Comparison of ENCODE assay signal across 25 cellular contexts in the genomic region with DNA sequence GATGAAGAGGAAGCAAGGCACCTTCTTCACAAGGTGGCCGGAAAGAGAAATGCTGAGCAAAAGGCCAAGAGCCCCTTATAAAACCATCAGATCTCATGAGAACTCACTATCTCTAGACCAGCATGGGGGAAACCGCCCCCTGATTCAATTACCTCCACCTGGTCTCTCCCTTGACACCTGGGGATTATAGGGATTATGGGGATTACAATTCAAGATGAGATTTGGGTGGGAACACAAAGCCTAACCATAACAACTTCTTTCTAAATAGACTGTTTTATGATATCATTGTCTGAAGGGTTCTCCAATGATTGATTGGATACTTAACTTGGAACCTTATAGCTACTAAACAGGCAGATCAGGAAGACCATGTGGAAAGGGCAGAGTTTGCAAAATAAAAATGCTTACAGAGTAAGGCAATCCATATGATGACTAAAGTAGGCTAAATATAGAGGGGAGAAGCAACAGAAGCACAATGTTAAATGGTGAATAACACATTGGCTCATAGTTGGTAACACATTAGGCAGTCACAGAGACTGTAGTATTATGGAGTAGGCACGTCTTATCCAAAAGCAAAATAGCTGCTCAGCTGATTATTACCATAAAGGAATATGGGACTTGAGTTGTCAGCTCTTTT.
DNase-seq lines count a peak whose midpoint lies in the region; ATAC-seq and TF ChIP-seq lines count a peak whose summit lies in the region.
"Had no signal": no experiment of that assay in that cellular context is flagged by ENCODE, and none has a peak within 500 bp of the region (broad histone marks: within the 10 kb centered on the region; RNA-seq: fewer than 3 reads in every experiment).

No MANE protein-coding gene starts in this region.

- no peaks in the 10 kb centered on the region for H3K4me1 Mint-ChIP-seq in activated CD4-positive, alpha-beta T cell treated with anti-CD3 and anti-CD28 coated beads for 36 hours
- H3K4me1 Mint-ChIP-seq: stimulated activated naive CD8-positive, alpha-beta T cell treated with anti-CD3 and anti-CD28 coated beads, Interleukin-15, amount 100 ng/mL, for 72 hours; T-helper 17 cell had no signal

- POLR2A ChIA-PET in HEK293T (lab: Yijun Ruan, JAX) = no interaction called here
- POLR2A ChIA-PET in activated CD4-positive, alpha-beta T cell treated with anti-CD3 and anti-CD28 coated beads for 36 hours (lab: Charles Lee) = no interaction called here

- intact Hi-C loops in activated CD4-positive, alpha-beta T cell treated with anti-CD3 and anti-CD28 coated beads for 36 hours (cut with DNase I, micrococcal nuclease) = no loop called here

- H3K36me3 ChIP-seq in fibroblast of lung (ENCODE audit: control insufficient read depth, insufficient read depth, low read length) = no peaks in the 10 kb centered on the region
- H3K36me3 ChIP-seq: adrenal gland, HAP-1, tibial nerve had no signal

- no peak for TF ChIP-seq CTCF in fibroblast of lung (conservative IDR thresholded peaks at IDR 0.05 in 1 of 2, IDR thresholded peaks at IDR 0.05 in 1 of 2; ENCODE audit: low read depth in 1 of 2, low read length in 2 of 2)

- CTCF ChIA-PET in HEK293T (lab: Yijun Ruan, JAX) = no interaction called here
- CTCF ChIA-PET in activated CD4-positive, alpha-beta T cell treated with anti-CD3 and anti-CD28 coated beads for 36 hours (lab: Charles Lee) = interaction anchor here (0.7 kb wide), 1 partner anchor 15 kb away, joined by 3 read pairs; no protein-coding TSS in a partner anchor

- no peaks in the 10 kb centered on the region for H3K27me3 ChIP-seq in fibroblast of lung (ENCODE audit: control insufficient read depth, insufficient read depth, low read length)
- H3K27me3 ChIP-seq: adrenal gland, tibial nerve had no signal

- no peak overlapping the region for H2AFZ ChIP-seq in fibroblast of lung (ENCODE audit: low read length)

- no peaks in the 10 kb centered on the region for H3K9me3 ChIP-seq in fibroblast of lung (ENCODE audit: control insufficient read depth, insufficient read depth, low read depth, low read length)
- H3K9me3 ChIP-seq: adrenal gland, HAP-1, psoas muscle, tibial nerve had no signal

- no peaks in the 10 kb centered on the region for H3K27me3 Mint-ChIP-seq in activated CD4-positive, alpha-beta T cell treated with anti-CD3 and anti-CD28 coated beads for 36 hours
- H3K27me3 Mint-ChIP-seq: T-helper 17 cell had no signal

- no peak overlapping the region for H3K4me2 ChIP-seq in fibroblast of lung (ENCODE audit: extremely low read depth, insufficient read depth, low read length)

- H3K4me3 ChIP-seq in fibroblast of lung (replicated peaks in 1 of 4; ENCODE audit: control extremely low read depth in 1 of 4, insufficient read depth in 1 of 4, low read depth in 3 of 4, low read length in 4 of 4) = no peak overlapping the region
- H3K4me3 ChIP-seq: adrenal gland, HAP-1, psoas muscle, SK-N-MC, tibial nerve had no signal

- no peaks in the 10 kb centered on the region for H3K79me2 ChIP-seq in fibroblast of lung (ENCODE audit: control insufficient read depth, insufficient read depth, low read length)

- H3K4me1 ChIP-seq in fibroblast of lung (ENCODE audit: control insufficient read depth, extremely low read depth, insufficient read depth, low read length) = no peaks in the 10 kb centered on the region
- H3K4me1 ChIP-seq: adrenal gland, HAP-1, psoas muscle, tibial nerve had no signal

- no peaks in the 10 kb centered on the region for H4K20me1 ChIP-seq in fibroblast of lung (ENCODE audit: control insufficient read depth, extremely low read depth, insufficient read depth, low read length)

- no peak overlapping the region for H3K9ac ChIP-seq in fibroblast of lung (ENCODE audit: insufficient read depth, low read length)

- no peak overlapping the region for H3K4me3 Mint-ChIP-seq in activated CD4-positive, alpha-beta T cell treated with anti-CD3 and anti-CD28 coated beads for 36 hours
- H3K4me3 Mint-ChIP-seq: activated T-cell treated with anti-CD3 and anti-CD28 coated beads, Interleukin-2, amount 50 U/mL, for 4 hours; stimulated activated naive CD8-positive, alpha-beta T cell treated with anti-CD3 and anti-CD28 coated beads, Interleukin-15, amount 100 ng/mL, for 72 hours; T-helper 17 cell had no signal

- DNase-seq in EH (ENCODE audit: low read depth) (peak; percentile 41), HEK293T (ENCODE audit: extremely low spot score) (no peak), RKO (ENCODE audit: low spot score) (peak; percentile 14), fibroblast of lung (ENCODE audit: low read depth in 2 of 2) (peak; percentile 17 to 20), activated gamma-delta T cell (lab: John Stamatoyannopoulos, UW) (no peak), NCI-H1436 (lab: John Stamatoyannopoulos, UW) (no peak)
- DNase-seq in activated CD4-positive, alpha-beta T cell treated with anti-CD3 and anti-CD28 coated beads for 36 hours = no peak
- DNase-seq: activated CD4-positive, alpha-beta T cell treated with anti-CD3 and anti-CD28 coated beads for 48 hours; activated naive CD4-positive, alpha-beta T cell; activated T-cell treated with anti-CD3 and anti-CD28 coated beads, Interleukin-2, amount 50 U/mL, for 4 hours; adrenal gland; GDM1; head of caudate nucleus; KG1; kidney glomerular epithelial cell; NCI-H1436 treated with DMSO at 0.1 percent for 48 hours; NCI-H526 treated with DMSO at 0.1 percent for 48 hours; psoas muscle; stimulated activated naive CD8-positive, alpha-beta T cell treated with anti-CD3 and anti-CD28 coated beads, Interleukin-15, amount 100 ng/mL, for 72 hours; T-helper 17 cell had no signal

- no peaks in the 10 kb centered on the region for H3K36me3 Mint-ChIP-seq in activated CD4-positive, alpha-beta T cell treated with anti-CD3 and anti-CD28 coated beads for 36 hours (ENCODE audit: low read depth)

- no peaks in the 10 kb centered on the region for H3K9me3 Mint-ChIP-seq in activated CD4-positive, alpha-beta T cell treated with anti-CD3 and anti-CD28 coated beads for 36 hours (ENCODE audit: low read depth)

- no peak for ATAC-seq in activated CD4-positive, alpha-beta T cell treated with anti-CD3 and anti-CD28 coated beads for 36 hours
- no peak for ATAC-seq in GM19351 (IDR thresholded peaks at IDR 0.05; ENCODE audit: unreplicated experiment)
- ATAC-seq: activated T-cell treated with anti-CD3 and anti-CD28 coated beads, Interleukin-2, amount 50 U/mL, for 4 hours; psoas muscle; stimulated activated naive CD8-positive, alpha-beta T cell treated with anti-CD3 and anti-CD28 coated beads, Interleukin-15, amount 100 ng/mL, for 72 hours; T-helper 17 cell had no signal

- H3K27ac Mint-ChIP-seq in activated CD4-positive, alpha-beta T cell treated with anti-CD3 and anti-CD28 coated beads for 36 hours = no peak overlapping the region
- H3K27ac Mint-ChIP-seq: stimulated activated naive CD8-positive, alpha-beta T cell treated with anti-CD3 and anti-CD28 coated beads, Interleukin-15, amount 100 ng/mL, for 72 hours; T-helper 17 cell had no signal

- H3K27ac ChIP-seq in fibroblast of lung (ENCODE audit: insufficient read depth, low read length) = no peak overlapping the region
- H3K27ac ChIP-seq: adrenal gland, psoas muscle, RWPE1, SK-N-MC, tibial nerve had no signal

TF ChIP-seq in HEK293T, 16 proteins besides CTCF, POLR2A, EP300 and RAD21:
- TF ChIP-seq NFRKB (IDR thresholded peaks at IDR 0.05) (no peak), L3MBTL2 (conservative IDR thresholded peaks at IDR 0.05) (no peak), BHLHE40 (IDR thresholded peaks at IDR 0.05; ENCODE audit: borderline replicate concordance) (no peak), ARNT (IDR thresholded peaks at IDR 0.05) (no peak), LEF1 (IDR thresholded peaks at IDR 0.05; ENCODE audit: borderline replicate concordance) (no peak), FOXM1 (IDR thresholded peaks at IDR 0.05; ENCODE audit: borderline replicate concordance) (no peak)
- TF ChIP-seq, protein P1, sequence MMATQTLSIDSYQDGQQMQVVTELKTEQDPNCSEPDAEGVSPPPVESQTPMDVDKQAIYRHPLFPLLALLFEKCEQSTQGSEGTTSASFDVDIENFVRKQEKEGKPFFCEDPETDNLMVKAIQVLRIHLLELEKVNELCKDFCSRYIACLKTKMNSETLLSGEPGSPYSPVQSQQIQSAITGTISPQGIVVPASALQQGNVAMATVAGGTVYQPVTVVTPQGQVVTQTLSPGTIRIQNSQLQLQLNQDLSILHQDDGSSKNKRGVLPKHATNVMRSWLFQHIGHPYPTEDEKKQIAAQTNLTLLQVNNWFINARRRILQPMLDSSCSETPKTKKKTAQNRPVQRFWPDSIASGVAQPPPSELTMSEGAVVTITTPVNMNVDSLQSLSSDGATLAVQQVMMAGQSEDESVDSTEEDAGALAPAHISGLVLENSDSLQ (IDR thresholded peaks at IDR 0.05) = peak; percentile 60

Comparison
In these comparisons a context has a peak if more than half of its experiments do, and no peak if none do; other contexts are left out.
1. DNase-seq: peak in EH (single experiment), RKO (single experiment) and fibroblast of lung (2 of 2); none in HEK293T (single experiment), activated CD4-positive, alpha-beta T cell treated with anti-CD3 and anti-CD28 coated beads for 36 hours (single experiment), activated gamma-delta T cell (single experiment) and NCI-H1436 (single experiment).